In genomic region chr9:109399258-109399767, GRCh38 we compare ENCODE assay signal across 11 cellular contexts.
A peak's percentile ranks its signal among the peaks of the same experiment; 100 is the strongest.
DNase-seq lines count a peak whose midpoint lies in the region; ATAC-seq and TF ChIP-seq lines count a peak whose summit lies in the region.
"Had no signal": no experiment of that assay in that cellular context is flagged by ENCODE, and none has a peak within 500 bp of the region (broad histone marks: within the 10 kb centered on the region; RNA-seq: fewer than 3 reads in every experiment).

No MANE protein-coding gene starts in this region.

- no peaks in the 10 kb centered on the region for H3K36me3 Mint-ChIP-seq in activated CD4-positive, alpha-beta T cell treated with anti-CD3 and anti-CD28 coated beads, Interleukin-2, amount 10 ng/mL, durations not matched to agents 24 days and 14 days (ENCODE audit: low read depth)
- H3K36me3 Mint-ChIP-seq in activated CD4-positive, alpha-beta T cell treated with anti-CD3 and anti-CD28 coated beads, Interleukin-2, amount 10 ng/mL, durations not matched to agents 7 days and 5 days (ENCODE audit: low read depth) = no peaks in the 10 kb centered on the region
- H3K36me3 Mint-ChIP-seq in memory B cell = no peaks in the 10 kb centered on the region

- ATAC-seq in GM21528 (IDR thresholded peaks at IDR 0.05; ENCODE audit: low FRiP score, unreplicated experiment) (peak; percentile 76), HG03135 (IDR thresholded peaks at IDR 0.05; ENCODE audit: unreplicated experiment) (peak; percentile 75), memory B cell (ENCODE audit: low read depth) (peak; percentile 47), body of pancreas (no peak)

- no peak overlapping the region for H3K4me3 ChIP-seq in body of pancreas
- H3K4me3 ChIP-seq: right lobe of liver had no signal

- no peaks in the 10 kb centered on the region for H3K9me3 Mint-ChIP-seq in activated CD4-positive, alpha-beta T cell treated with anti-CD3 and anti-CD28 coated beads, Interleukin-2, amount 10 ng/mL, durations not matched to agents 24 days and 14 days
- no peaks in the 10 kb centered on the region for H3K9me3 Mint-ChIP-seq in activated CD4-positive, alpha-beta T cell treated with anti-CD3 and anti-CD28 coated beads, Interleukin-2, amount 10 ng/mL, durations not matched to agents 7 days and 5 days
- H3K9me3 Mint-ChIP-seq in memory B cell = no peaks in the 10 kb centered on the region

- H3K27me3 ChIP-seq in body of pancreas = no peaks in the 10 kb centered on the region
- H3K27me3 ChIP-seq: right lobe of liver had no signal

- H3K4me1 Mint-ChIP-seq in activated CD4-positive, alpha-beta T cell treated with anti-CD3 and anti-CD28 coated beads, Interleukin-2, amount 10 ng/mL, durations not matched to agents 24 days and 14 days = peaks cover 15% of the 10 kb centered on the region
- H3K4me1 Mint-ChIP-seq in activated CD4-positive, alpha-beta T cell treated with anti-CD3 and anti-CD28 coated beads, Interleukin-2, amount 10 ng/mL, durations not matched to agents 7 days and 5 days = peaks cover 2% of the 10 kb centered on the region
- H3K4me1 Mint-ChIP-seq in memory B cell = peaks cover 20% of the 10 kb centered on the region

- no peak overlapping the region for H3K27ac Mint-ChIP-seq in activated CD4-positive, alpha-beta T cell treated with anti-CD3 and anti-CD28 coated beads, Interleukin-2, amount 10 ng/mL, durations not matched to agents 24 days and 14 days
- no peak overlapping the region for H3K27ac Mint-ChIP-seq in activated CD4-positive, alpha-beta T cell treated with anti-CD3 and anti-CD28 coated beads, Interleukin-2, amount 10 ng/mL, durations not matched to agents 7 days and 5 days
- H3K27ac Mint-ChIP-seq in memory B cell = peak overlapping the region; percentile 88

- H3K4me3 Mint-ChIP-seq in activated CD4-positive, alpha-beta T cell treated with anti-CD3 and anti-CD28 coated beads, Interleukin-2, amount 10 ng/mL, durations not matched to agents 24 days and 14 days = peak overlapping the region; percentile 28
- no peak overlapping the region for H3K4me3 Mint-ChIP-seq in activated CD4-positive, alpha-beta T cell treated with anti-CD3 and anti-CD28 coated beads, Interleukin-2, amount 10 ng/mL, durations not matched to agents 7 days and 5 days
- H3K4me3 Mint-ChIP-seq in memory B cell = peak overlapping the region; percentile 47

- no peaks in the 10 kb centered on the region for H3K4me1 ChIP-seq in body of pancreas
- H3K4me1 ChIP-seq: right lobe of liver had no signal

- CTCF ChIA-PET in activated CD4-positive, alpha-beta T cell treated with anti-CD3 and anti-CD28 coated beads, Interleukin-2, amount 10 ng/mL, durations not matched to agents 7 days and 5 days (lab: Charles Lee) = interaction anchor here (1.4 to 1.5 kb wide), 2 partner anchors 11 to 15 kb away, joined by 4 read pairs; no protein-coding TSS in a partner anchor
- CTCF ChIA-PET in HEK293T (lab: Yijun Ruan, JAX) = no interaction called here

- intact Hi-C loops in activated CD4-positive, alpha-beta T cell treated with anti-CD3 and anti-CD28 coated beads, Interleukin-2, amount 10 ng/mL, durations not matched to agents 24 days and 14 days (cut with micrococcal nuclease) = no loop called here
- intact Hi-C loops in body of pancreas (cut with DNase I) = no loop called here

- peaks cover 3 to 5% of the 10 kb centered on the region in 2 donors for H3K36me3 ChIP-seq in body of pancreas (replicated peaks in 1 of 2; ENCODE audit: insufficient read depth in 1 of 2, low read depth in 2 of 2)

- no peak for TF ChIP-seq CTCF in body of pancreas (IDR thresholded peaks at IDR 0.05)

- TF ChIP-seq POLR2A in body of pancreas (IDR thresholded peaks at IDR 0.05) = no peak

- POLR2A ChIA-PET in activated CD4-positive, alpha-beta T cell treated with anti-CD3 and anti-CD28 coated beads, Interleukin-2, amount 10 ng/mL, durations not matched to agents 7 days and 5 days (lab: Charles Lee) = interaction anchor here (0.5 kb wide), 1 partner anchor 12 kb away, joined by 3 read pairs; no protein-coding TSS in a partner anchor
- POLR2A ChIA-PET in HEK293T (lab: Yijun Ruan, JAX) = no interaction called here

- no peaks in the 10 kb centered on the region for H3K9me3 ChIP-seq in body of pancreas
- H3K9me3 ChIP-seq: right lobe of liver had no signal

- 72 to 81% methylated on average over 6 of the region's 6 CpGs for WGBS in body of pancreas, 2 donors

- peaks cover 14% of the 10 kb centered on the region for H3K27me3 Mint-ChIP-seq in activated CD4-positive, alpha-beta T cell treated with anti-CD3 and anti-CD28 coated beads, Interleukin-2, amount 10 ng/mL, durations not matched to agents 24 days and 14 days
- H3K27me3 Mint-ChIP-seq in activated CD4-positive, alpha-beta T cell treated with anti-CD3 and anti-CD28 coated beads, Interleukin-2, amount 10 ng/mL, durations not matched to agents 7 days and 5 days = peaks cover 18% of the 10 kb centered on the region
- peaks cover 3% of the 10 kb centered on the region for H3K27me3 Mint-ChIP-seq in memory B cell

- H3K27ac ChIP-seq in body of pancreas = no peak overlapping the region
- H3K27ac ChIP-seq: right lobe of liver had no signal

- DNase-seq in activated CD4-positive, alpha-beta T cell treated with anti-CD3 and anti-CD28 coated beads, Interleukin-2, amount 10 ng/mL, durations not matched to agents 24 days and 14 days = no peak
- DNase-seq in activated CD4-positive, alpha-beta T cell treated with anti-CD3 and anti-CD28 coated beads, Interleukin-2, amount 10 ng/mL, durations not matched to agents 7 days and 5 days = no peak
- no peak for DNase-seq in memory B cell (ENCODE audit: low spot score in 2 of 2)
- DNase-seq in HEK293T (ENCODE audit: extremely low spot score) = no peak
- no peak for DNase-seq in DMS153 (lab: John Stamatoyannopoulos, UW)
- DNase-seq in body of pancreas = no peak
- DNase-seq: NCI-H446 treated with DMSO at 0.1 percent for 48 hours; right lobe of liver; stimulated activated naive CD4-positive, alpha-beta T cell treated with Interleukin-2 at 50 U/mL for 16 hours had no signal

TF ChIP-seq in HEK293T, 16 proteins besides CTCF, POLR2A, EP300 and RAD21:
- TF ChIP-seq ELF4 (IDR thresholded peaks at IDR 0.05) = no peak
- TF ChIP-seq NFRKB (IDR thresholded peaks at IDR 0.05) = no peak
- no peak for TF ChIP-seq FOXK2 (IDR thresholded peaks at IDR 0.05)
- TF ChIP-seq SP1 (IDR thresholded peaks at IDR 0.05) = no peak
- no peak for TF ChIP-seq ZNF384 (IDR thresholded peaks at IDR 0.05)
- no peak for TF ChIP-seq FOXA1 (IDR thresholded peaks at IDR 0.05)
- no peak for TF ChIP-seq ARNT (IDR thresholded peaks at IDR 0.05)
- TF ChIP-seq BHLHE40 (IDR thresholded peaks at IDR 0.05; ENCODE audit: borderline replicate concordance) = no peak
- no peak for TF ChIP-seq L3MBTL2 (conservative IDR thresholded peaks at IDR 0.05)
- TF ChIP-seq CTBP1 (IDR thresholded peaks at IDR 0.05; ENCODE audit: borderline replicate concordance) = no peak
- no peak for TF ChIP-seq LEF1 (IDR thresholded peaks at IDR 0.05; ENCODE audit: borderline replicate concordance)
- TF ChIP-seq SUZ12 (IDR thresholded peaks at IDR 0.05) = no peak
- TF ChIP-seq, protein P1, sequence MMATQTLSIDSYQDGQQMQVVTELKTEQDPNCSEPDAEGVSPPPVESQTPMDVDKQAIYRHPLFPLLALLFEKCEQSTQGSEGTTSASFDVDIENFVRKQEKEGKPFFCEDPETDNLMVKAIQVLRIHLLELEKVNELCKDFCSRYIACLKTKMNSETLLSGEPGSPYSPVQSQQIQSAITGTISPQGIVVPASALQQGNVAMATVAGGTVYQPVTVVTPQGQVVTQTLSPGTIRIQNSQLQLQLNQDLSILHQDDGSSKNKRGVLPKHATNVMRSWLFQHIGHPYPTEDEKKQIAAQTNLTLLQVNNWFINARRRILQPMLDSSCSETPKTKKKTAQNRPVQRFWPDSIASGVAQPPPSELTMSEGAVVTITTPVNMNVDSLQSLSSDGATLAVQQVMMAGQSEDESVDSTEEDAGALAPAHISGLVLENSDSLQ (IDR thresholded peaks at IDR 0.05) = no peak
- no peak for TF ChIP-seq FOXM1 (IDR thresholded peaks at IDR 0.05; ENCODE audit: borderline replicate concordance)
- no peak for TF ChIP-seq HDGF (IDR thresholded peaks at IDR 0.05; ENCODE audit: borderline replicate concordance)
- no peak for TF ChIP-seq TARDBP (IDR thresholded peaks at IDR 0.05)
TF ChIP-seq in HEK293T: peak in this region for 0.
